ENCODE assay signal across 8 cellular contexts in the genomic region with DNA sequence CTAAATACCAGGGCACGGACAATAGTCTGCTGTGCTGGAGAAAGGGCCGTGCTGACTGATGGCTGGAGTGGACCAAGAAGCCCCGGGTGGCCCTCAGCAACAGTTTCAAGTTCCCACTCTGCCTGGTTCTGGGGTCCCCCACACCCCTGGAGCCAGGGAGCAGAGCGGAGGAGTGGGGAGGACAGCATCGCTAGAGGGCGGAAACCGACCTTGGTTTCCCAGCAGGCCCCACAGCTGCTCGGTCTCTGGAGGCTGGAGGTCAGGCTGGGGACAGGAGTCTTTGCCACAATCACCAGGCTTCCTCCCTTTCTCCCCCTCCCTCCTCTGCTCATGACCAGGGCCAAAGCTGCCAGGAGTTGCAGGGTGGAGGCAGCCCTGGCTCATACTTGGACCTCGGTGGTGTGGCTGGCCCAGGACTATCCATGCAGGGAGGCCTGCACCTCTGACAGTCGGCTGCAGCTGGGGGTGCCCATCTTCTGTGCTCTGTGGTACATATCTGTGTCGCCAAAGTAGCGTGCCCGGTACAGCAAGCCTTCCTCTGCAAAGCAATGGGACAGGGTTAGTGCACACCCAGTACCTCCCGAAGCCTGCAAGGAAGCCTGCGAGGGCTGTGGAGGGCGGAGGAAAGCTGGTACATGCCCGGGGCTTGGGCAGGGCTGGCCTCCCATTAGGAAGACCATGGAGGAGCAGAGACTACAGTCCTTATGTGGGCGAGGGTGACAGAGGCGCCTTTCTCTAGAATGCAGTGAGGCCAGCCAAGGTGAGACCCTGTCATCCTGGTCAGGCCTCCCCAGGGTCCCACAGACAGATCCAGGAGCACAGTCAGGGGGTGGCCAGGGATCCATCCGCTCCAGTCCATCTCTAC. TPM values are rescaled to one million over a fixed set of nuclear protein-coding genes. Genes with fewer than 3 reads are reported as not detected.
DNase-seq lines count a peak whose midpoint lies in the region; ATAC-seq and TF ChIP-seq lines count a peak whose summit lies in the region.

No MANE protein-coding gene starts in this region.

- H3K4me1 ChIP-seq in esophagus muscularis mucosa (peaks cover 56 to 74% (median 72%) of the 10 kb centered on the region in 4 donors), parathyroid adenoma (peaks cover 42% of the 10 kb centered on the region), foreskin keratinocyte (peaks cover 9% of the 10 kb centered on the region)

- H3K27me3 ChIP-seq in esophagus muscularis mucosa = no peaks in the 10 kb centered on the region
- no peaks in the 10 kb centered on the region for H3K27me3 ChIP-seq in parathyroid adenoma (ENCODE audit: control insufficient read depth, insufficient read depth, low read length)
- H3K27me3 ChIP-seq in foreskin keratinocyte = no peaks in the 10 kb centered on the region

- intact Hi-C loops in esophagus muscularis mucosa (cut with DNase I) = loop anchor here (5.0 kb wide), 4 partner anchors 113 to 378 kb away; no protein-coding TSS in a partner anchor

- peaks cover 2% of the 10 kb centered on the region for H3K79me2 ChIP-seq in parathyroid adenoma

- H3K4me3 ChIP-seq in esophagus muscularis mucosa (peak overlapping the region in 1 of 4 donors; percentile 13), parathyroid adenoma (ENCODE audit: low read depth, low read length) (no peak overlapping the region)

- peak overlapping the region; percentile 9 for H3K4me2 ChIP-seq in parathyroid adenoma (ENCODE audit: low read length)

- H3K27me3 Mint-ChIP-seq in T-helper 2 cell treated with Interferon-gamma antibody and Interleukin-4, amounts not matched to agents 5 μg/mL and 100 μg/mL, for 36 hours (ENCODE audit: low read depth) = no peaks in the 10 kb centered on the region
- H3K27me3 Mint-ChIP-seq in endothelial cell (ENCODE audit: unreplicated experiment) = peaks cover 2% of the 10 kb centered on the region

- H3K9ac ChIP-seq in parathyroid adenoma = no peak overlapping the region

- H3K36me3 ChIP-seq in esophagus muscularis mucosa = peaks cover 15 to 72% (median 48%) of the 10 kb centered on the region in 4 donors
- no peaks in the 10 kb centered on the region for H3K36me3 ChIP-seq in parathyroid adenoma (ENCODE audit: control insufficient read depth, insufficient read depth, low read length)

- no peak for TF ChIP-seq EP300 in esophagus muscularis mucosa (IDR thresholded peaks at IDR 0.05)

- WGBS in esophagus muscularis mucosa = 60% methylated on average over 9 of the region's 20 CpGs

- ATAC-seq in HG03108 (IDR thresholded peaks at IDR 0.05; ENCODE audit: unreplicated experiment) = peak; percentile 34
- no peak for ATAC-seq in foreskin keratinocyte

- DNase-seq in activated gamma-delta T cell treated with Interleukin-2 at 50 U/mL for 16 hours = peak; percentile 51
- no peak for DNase-seq in activated gamma-delta T cell (lab: John Stamatoyannopoulos, UW)
- peak; percentile 63 for DNase-seq in T-helper 2 cell treated with Interferon-gamma antibody and Interleukin-4, amounts not matched to agents 5 μg/mL and 100 μg/mL, for 36 hours (ENCODE audit: low spot score)
- no peak for DNase-seq in esophagus muscularis mucosa (ENCODE audit: extremely low spot score)
- DNase-seq in foreskin keratinocyte = no peak
- no peak for DNase-seq in endothelial cell (ENCODE audit: low spot score)

- peaks cover 61% of the 10 kb centered on the region for H3K4me1 Mint-ChIP-seq in T-helper 2 cell treated with Interferon-gamma antibody and Interleukin-4, amounts not matched to agents 5 μg/mL and 100 μg/mL, for 36 hours (ENCODE audit: low read depth)
- H3K4me1 Mint-ChIP-seq in endothelial cell (ENCODE audit: unreplicated experiment) = peaks cover 15% of the 10 kb centered on the region

- H3K9me3 Mint-ChIP-seq in T-helper 2 cell treated with Interferon-gamma antibody and Interleukin-4, amounts not matched to agents 5 μg/mL and 100 μg/mL, for 36 hours = no peaks in the 10 kb centered on the region
- no peaks in the 10 kb centered on the region for H3K9me3 Mint-ChIP-seq in endothelial cell (ENCODE audit: unreplicated experiment)

- peaks cover 45% of the 10 kb centered on the region for H3K36me3 Mint-ChIP-seq in T-helper 2 cell treated with Interferon-gamma antibody and Interleukin-4, amounts not matched to agents 5 μg/mL and 100 μg/mL, for 36 hours (ENCODE audit: low read depth)
- H3K36me3 Mint-ChIP-seq in endothelial cell (ENCODE audit: low read depth, unreplicated experiment) = peaks cover 17% of the 10 kb centered on the region

- peak overlapping the region; percentile 87 for H3K27ac Mint-ChIP-seq in T-helper 2 cell treated with Interferon-gamma antibody and Interleukin-4, amounts not matched to agents 5 μg/mL and 100 μg/mL, for 36 hours
- H3K27ac Mint-ChIP-seq in endothelial cell (ENCODE audit: unreplicated experiment) = no peak overlapping the region

- TF ChIP-seq CTCF in esophagus muscularis mucosa (IDR thresholded peaks at IDR 0.05) (no peak), parathyroid adenoma (IDR thresholded peaks at IDR 0.05) (no peak), foreskin keratinocyte (conservative IDR thresholded peaks at IDR 0.05) (no peak), endothelial cell (IDR thresholded peaks at IDR 0.05; ENCODE audit: unreplicated experiment) (no peak)

- H3K4me3 Mint-ChIP-seq in T-helper 2 cell treated with Interferon-gamma antibody and Interleukin-4, amounts not matched to agents 5 μg/mL and 100 μg/mL, for 36 hours = peak overlapping the region; percentile 71
- H3K4me3 Mint-ChIP-seq in endothelial cell (ENCODE audit: unreplicated experiment) = no peak overlapping the region

- H2AFZ ChIP-seq in parathyroid adenoma = peak overlapping the region; percentile 38

- H3K9me3 ChIP-seq in esophagus muscularis mucosa (no peaks in the 10 kb centered on the region), parathyroid adenoma (ENCODE audit: control insufficient read depth, low read length) (no peaks in the 10 kb centered on the region)

- H3K27ac ChIP-seq in esophagus muscularis mucosa (replicated peaks in 1 of 4) = peak overlapping the region; percentile 80 to 88 (median 84)
- H3K27ac ChIP-seq in parathyroid adenoma = peak overlapping the region; percentile 94
- H3K27ac ChIP-seq in foreskin keratinocyte = no peak overlapping the region

- no peak for TF ChIP-seq POLR2A in esophagus muscularis mucosa (IDR thresholded peaks at IDR 0.05; ENCODE audit: low read depth)

RNA-seq across cellular contexts. Expression of gene DNAJB12, which starts 19.1 kb away (rescaled TPM):
- total RNA-seq in esophagus muscularis mucosa = 10 to 100 TPM; 27.8 to 46.5 (median 37.8) TPM
- 23.6 and 26.6 TPM in 2 replicates for total RNA-seq in foreskin keratinocyte
- 18.0 and 19.7 TPM in 2 replicates for polyA plus RNA-seq in foreskin keratinocyte
- total RNA-seq in endothelial cell (ENCODE audit: unreplicated experiment) = 20.5 TPM

Comparison
In these comparisons a context has a peak if more than half of its experiments do, and no peak if none do; other contexts are left out.
1. DNase-seq: peak in activated gamma-delta T cell treated with Interleukin-2 at 50 U/mL for 16 hours (single experiment) and T-helper 2 cell treated with Interferon-gamma antibody and Interleukin-4, amounts not matched to agents 5 μg/mL and 100 μg/mL, for 36 hours (single experiment); none in activated gamma-delta T cell (single experiment), esophagus muscularis mucosa (single experiment), foreskin keratinocyte (0 of 2) and endothelial cell (single experiment).